20 cellular contexts compared by ENCODE assay signal in the genomic region with DNA sequence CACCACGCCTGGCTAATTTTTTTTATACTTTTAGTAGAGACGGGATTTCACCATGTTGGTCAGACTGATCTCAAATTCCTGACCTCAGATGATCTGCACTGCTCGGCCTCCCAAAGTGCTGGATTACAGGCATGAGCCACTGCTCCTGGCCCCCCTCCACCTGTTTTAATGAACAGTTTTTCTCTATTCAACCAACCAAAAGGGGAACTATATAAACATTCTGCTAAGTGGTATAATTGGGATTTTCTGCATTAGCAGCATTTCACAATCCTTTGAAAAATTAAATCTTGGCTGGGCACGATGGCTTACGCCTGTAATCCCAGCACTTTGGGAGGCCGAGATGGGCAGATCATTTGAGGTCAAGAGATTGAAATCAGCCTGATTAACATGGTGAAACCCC.
"Had no signal": no experiment of that assay in that cellular context is flagged by ENCODE, and none has a peak within 500 bp of the region (broad histone marks: within the 10 kb centered on the region; RNA-seq: fewer than 3 reads in every experiment).

No MANE protein-coding gene starts in this region.

- H3K4me3 ChIP-seq: coronary artery, dorsolateral prefrontal cortex, esophagus squamous epithelium, gastrocnemius medialis, heart right ventricle, left lung, lower lobe of right lung, mucosa of descending colon had no signal

- H3K27ac ChIP-seq: coronary artery, dorsolateral prefrontal cortex, esophagus squamous epithelium, gastrocnemius medialis, heart right ventricle, left lung, lower lobe of right lung had no signal

- DNase-seq: dermis blood vessel endothelial cell; dorsolateral prefrontal cortex; effector CD4-positive, alpha-beta T cell; effector memory CD4-positive, alpha-beta T cell; esophagus squamous epithelium; foreskin fibroblast; foreskin melanocyte; gastrocnemius medialis; glutamatergic neuron; head of caudate nucleus; heart right ventricle; hippocampal formation; left cardiac atrium; left lung; left ventricle myocardium superior; lower lobe of right lung; mesenchymal stem cell; mucosa of descending colon; naive B cell had no signal

- H3K27me3 ChIP-seq: dorsolateral prefrontal cortex, esophagus squamous epithelium, gastrocnemius medialis, heart right ventricle, left lung had no signal

- ATAC-seq: gastrocnemius medialis, heart right ventricle, left cardiac atrium, left lung, left ventricle myocardium superior, lower lobe of right lung, mucosa of descending colon had no signal

- H3K4me1 ChIP-seq: esophagus squamous epithelium, gastrocnemius medialis, heart right ventricle, left lung, lower lobe of right lung had no signal

- H3K9me3 ChIP-seq: esophagus squamous epithelium, gastrocnemius medialis, heart right ventricle, left lung, lower lobe of right lung, mucosa of descending colon had no signal
